ENCODE assay signal across 30 cellular contexts in the genomic region with DNA sequence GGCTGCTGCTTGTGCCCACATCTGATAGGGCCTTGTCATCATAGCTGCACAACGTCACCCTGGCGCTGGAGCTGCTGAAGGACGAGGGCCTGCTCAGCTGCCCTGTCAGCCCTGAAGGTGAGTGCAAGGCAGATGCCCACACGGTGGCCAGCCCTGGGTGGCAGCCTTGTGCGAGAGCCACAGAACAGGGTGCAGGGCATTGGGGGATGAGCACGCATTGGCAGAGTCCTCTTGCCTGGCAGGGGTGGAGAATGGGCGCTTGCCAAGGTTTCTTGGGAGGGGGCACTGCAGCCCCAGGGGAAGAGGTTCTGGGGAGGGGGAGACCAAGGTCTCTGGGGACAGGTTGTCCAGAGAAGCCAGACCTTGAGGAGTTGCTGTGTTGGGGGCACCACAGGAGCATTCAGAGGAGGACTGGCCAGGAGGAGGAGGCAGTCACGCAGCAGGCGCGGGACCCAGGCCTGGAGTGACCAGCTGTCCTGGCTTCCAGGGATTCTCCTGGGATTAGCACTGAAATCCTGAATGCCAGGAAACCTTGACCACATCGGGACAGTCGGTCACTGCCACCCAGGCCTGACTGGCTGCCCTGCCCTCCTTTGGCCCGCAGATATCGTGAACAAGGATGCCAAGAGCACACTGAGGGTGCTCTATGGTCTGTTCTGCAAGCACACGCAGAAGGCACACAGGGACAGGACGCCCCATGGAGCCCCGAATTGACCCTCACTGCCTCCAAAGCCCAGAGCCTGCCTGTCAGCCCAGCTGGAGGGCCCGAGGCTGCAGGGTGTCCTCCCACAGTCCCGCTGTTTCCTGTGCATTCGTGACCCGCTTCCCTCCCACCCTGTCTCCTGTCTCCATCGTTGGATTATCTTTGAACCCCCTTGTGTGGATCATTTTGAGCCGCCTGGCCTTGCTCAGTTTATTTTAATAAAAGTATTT. TPM values are rescaled to one million over a fixed set of nuclear protein-coding genes. Genes with fewer than 3 reads are reported as not detected.
DNase-seq lines count a peak whose midpoint lies in the region; ATAC-seq and TF ChIP-seq lines count a peak whose summit lies in the region.
"Had no signal": no experiment of that assay in that cellular context is flagged by ENCODE, and none has a peak within 500 bp of the region (broad histone marks: within the 10 kb centered on the region; RNA-seq: fewer than 3 reads in every experiment).

No MANE protein-coding gene starts in this region.

- ATAC-seq in SK-N-SH treated with all-trans-retinoic acid at 6 μM for 48 hours (no peak), memory B cell (ENCODE audit: low read depth) (no peak), GM19452 (IDR thresholded peaks at IDR 0.05; ENCODE audit: unreplicated experiment) (no peak)
- no peak for ATAC-seq in activated CD8-positive, alpha-beta T cell treated with anti-CD3 and anti-CD28 coated beads, Interleukin-2, amount 10 ng/mL, durations not matched to agents 7 days and 5 days
- ATAC-seq: gastrocnemius medialis, left cardiac atrium, right lobe of liver had no signal

- H3K27ac ChIP-seq in SK-N-SH (ENCODE audit: low read depth in 2 of 2, low read length in 1 of 2) (no peak overlapping the region), OCI-LY7 (ENCODE audit: low read depth, low read length, poor library complexity, severe bottlenecking) (no peak overlapping the region), suprapubic skin (no peak overlapping the region)
- H3K27ac ChIP-seq: 22Rv1, gastrocnemius medialis, right lobe of liver, tibial nerve had no signal

- TF ChIP-seq POLR2A in suprapubic skin (IDR thresholded peaks at IDR 0.05) = no peak

- H3K27me3 ChIP-seq in SK-N-SH (ENCODE audit: insufficient read depth) (no peaks in the 10 kb centered on the region), suprapubic skin (peaks cover 19% of the 10 kb centered on the region)
- H3K27me3 ChIP-seq: gastrocnemius medialis, right lobe of liver, tibial nerve had no signal

- no TSS peak for BruUV-seq in OCI-LY7 (replicated peaks; lab: Mats Ljungman, UMichigan)

- H3K36me3 ChIP-seq in SK-N-SH (replicated peaks in 1 of 2; ENCODE audit: control insufficient read depth in 1 of 2, insufficient read depth in 2 of 2, low read length in 1 of 2) (no peaks in the 10 kb centered on the region), OCI-LY7 (ENCODE audit: insufficient read depth, low read length) (no peaks in the 10 kb centered on the region), suprapubic skin (no peaks in the 10 kb centered on the region)
- H3K36me3 ChIP-seq: gastrocnemius medialis, HAP-1, right lobe of liver, tibial nerve had no signal

- H3K4me1 Mint-ChIP-seq in memory B cell = peaks cover 38% of the 10 kb centered on the region
- H3K4me1 Mint-ChIP-seq in activated CD8-positive, alpha-beta T cell treated with anti-CD3 and anti-CD28 coated beads, Interleukin-2, amount 10 ng/mL, durations not matched to agents 7 days and 5 days (ENCODE audit: low read depth) = peaks cover 17% of the 10 kb centered on the region

- CTCF ChIA-PET in SK-N-SH (lab: Yijun Ruan, JAX) (no interaction called here), OCI-LY7 (lab: Charles Lee; ENCODE audit: unreplicated experiment) (no interaction called here)
- CTCF ChIA-PET in activated CD8-positive, alpha-beta T cell treated with anti-CD3 and anti-CD28 coated beads, Interleukin-2, amount 10 ng/mL, durations not matched to agents 7 days and 5 days (lab: Charles Lee) = no interaction called here

- H3K9me3 ChIP-seq in SK-N-SH = no peaks in the 10 kb centered on the region; the same call in 1 of the 2 replicates
- H3K9me3 ChIP-seq in OCI-LY7 (ENCODE audit: low read length) = no peaks in the 10 kb centered on the region
- no peaks in the 10 kb centered on the region for H3K9me3 ChIP-seq in suprapubic skin
- H3K9me3 ChIP-seq: gastrocnemius medialis, HAP-1, right lobe of liver had no signal

- peak; percentile 11 for DNase-seq in SK-N-SH
- DNase-seq in OCI-LY7 (ENCODE audit: low spot score) = no peak
- DNase-seq in memory B cell (ENCODE audit: low spot score in 2 of 2) = no peak
- DNase-seq in suprapubic skin (ENCODE audit: low spot score in 2 of 2) = peak; percentile 48 to 75
- DNase-seq in kidney glomerular epithelial cell (lab: John Stamatoyannopoulos, UW) = no peak
- no peak for DNase-seq in activated CD8-positive, alpha-beta T cell treated with anti-CD3 and anti-CD28 coated beads, Interleukin-2, amount 10 ng/mL, durations not matched to agents 7 days and 5 days
- DNase-seq: activated CD4-positive, alpha-beta T cell treated with anti-CD3 and anti-CD28 coated beads for 4 hours; activated T-cell treated with anti-CD3 and anti-CD28 coated beads for 4 hours; gastrocnemius medialis; IMR-90; left cardiac atrium; NCI-H146; NCI-H2107; NCI-H345; NCI-H69; right lobe of liver; Right ventricle myocardium superior; stimulated activated CD4-positive, alpha-beta T cell treated with anti-CD3 and anti-CD28 coated beads, Interleukin-4, amount 100 ng/mL, for 1 hour had no signal

- H3K4me1 ChIP-seq in SK-N-SH (ENCODE audit: control insufficient read depth in 1 of 2, insufficient read depth in 2 of 2, low read depth in 1 of 2, low read length in 1 of 2) (peaks cover 0 to 12% of the 10 kb centered on the region in 2 experiments; a peak in 1 of 4 replicates), OCI-LY7 (ENCODE audit: insufficient read depth, low read length, poor library complexity, severe bottlenecking) (peaks cover 17% of the 10 kb centered on the region), suprapubic skin (no peaks in the 10 kb centered on the region)
- H3K4me1 ChIP-seq: gastrocnemius medialis, HAP-1, right lobe of liver had no signal

- no peaks in the 10 kb centered on the region for H3K9me2 ChIP-seq in SK-N-SH
- no peaks in the 10 kb centered on the region for H3K9me2 ChIP-seq in OCI-LY7 (ENCODE audit: insufficient read depth, low read length)

- TF ChIP-seq CTCF in SK-N-SH (IDR thresholded peaks at IDR 0.05) = no peak
- TF ChIP-seq CTCF in OCI-LY7 (conservative IDR thresholded peaks at IDR 0.05; ENCODE audit: low read length) = no peak
- no peak for TF ChIP-seq CTCF in suprapubic skin (IDR thresholded peaks at IDR 0.05)

- H3K79me2 ChIP-seq in SK-N-SH (ENCODE audit: insufficient read depth) (no peaks in the 10 kb centered on the region), OCI-LY7 (ENCODE audit: insufficient read depth, low read depth, low read length) (no peaks in the 10 kb centered on the region)

- H4K20me1 ChIP-seq in SK-N-SH (ENCODE audit: insufficient read depth) (no peaks in the 10 kb centered on the region), OCI-LY7 (ENCODE audit: insufficient read depth, low read length) (no peaks in the 10 kb centered on the region)

- no peak overlapping the region for H3K4me3 Mint-ChIP-seq in memory B cell
- H3K4me3 Mint-ChIP-seq in activated CD8-positive, alpha-beta T cell treated with anti-CD3 and anti-CD28 coated beads, Interleukin-2, amount 10 ng/mL, durations not matched to agents 7 days and 5 days = no peak overlapping the region
- H3K4me3 Mint-ChIP-seq: activated naive CD8-positive, alpha-beta T cell; CD14-positive monocyte had no signal

- peaks cover 32% of the 10 kb centered on the region for H3K36me3 Mint-ChIP-seq in memory B cell
- peaks cover 38% of the 10 kb centered on the region for H3K36me3 Mint-ChIP-seq in activated CD8-positive, alpha-beta T cell treated with anti-CD3 and anti-CD28 coated beads, Interleukin-2, amount 10 ng/mL, durations not matched to agents 7 days and 5 days (ENCODE audit: low read depth)

- H3K4me2 ChIP-seq in SK-N-SH (no peak overlapping the region), OCI-LY7 (ENCODE audit: low read length) (0 out of 2 replicates have a peak overlapping the region, but pooled peaks have one; percentile 49)

- TF ChIP-seq EP300 in SK-N-SH (IDR thresholded peaks at IDR 0.05; ENCODE audit: borderline replicate concordance in 1 of 2, low read depth in 1 of 2, low read length in 1 of 2) (no peak), suprapubic skin (IDR thresholded peaks at IDR 0.05) (no peak)

- H3K9me3 Mint-ChIP-seq in memory B cell = peaks cover 3% of the 10 kb centered on the region
- H3K9me3 Mint-ChIP-seq in activated CD8-positive, alpha-beta T cell treated with anti-CD3 and anti-CD28 coated beads, Interleukin-2, amount 10 ng/mL, durations not matched to agents 7 days and 5 days (ENCODE audit: insufficient read depth) = peaks cover 4% of the 10 kb centered on the region

- 81% methylated on average over 12 of the region's 23 CpGs for WGBS in SK-N-SH (ENCODE audit: low lambda C conversion rate)
- 88% methylated on average over 9 of the region's 23 CpGs for WGBS in suprapubic skin

- intact Hi-C loops in OCI-LY7 (cut with micrococcal nuclease; ENCODE audit: unreplicated experiment) = no loop called here

- H3K27me3 Mint-ChIP-seq in memory B cell = no peaks in the 10 kb centered on the region
- H3K27me3 Mint-ChIP-seq in activated CD8-positive, alpha-beta T cell treated with anti-CD3 and anti-CD28 coated beads, Interleukin-2, amount 10 ng/mL, durations not matched to agents 7 days and 5 days (ENCODE audit: low read depth) = no peaks in the 10 kb centered on the region
- H3K27me3 Mint-ChIP-seq: activated naive CD8-positive, alpha-beta T cell had no signal

- no peak for TF ChIP-seq RAD21 in SK-N-SH (IDR thresholded peaks at IDR 0.05; ENCODE audit: low read length)

- POLR2A ChIA-PET in SK-N-SH (lab: Yijun Ruan, JAX) (no interaction called here), OCI-LY7 (lab: Charles Lee) (interaction anchor here (0.5 to 1.0 kb wide), 3 partner anchors 11 to 752 kb away, joined by 3 read pairs; no protein-coding TSS in a partner anchor)
- POLR2A ChIA-PET in activated CD8-positive, alpha-beta T cell treated with anti-CD3 and anti-CD28 coated beads, Interleukin-2, amount 10 ng/mL, durations not matched to agents 7 days and 5 days (lab: Charles Lee) = no interaction called here

- H3F3A ChIP-seq in SK-N-SH (replicated peaks; ENCODE audit: insufficient read depth) = no peaks in the 10 kb centered on the region

- H2AFZ ChIP-seq in SK-N-SH (ENCODE audit: low read depth) (no peak overlapping the region), OCI-LY7 (ENCODE audit: low read length) (no peak overlapping the region)

- no peak overlapping the region for H3K9ac ChIP-seq in SK-N-SH

- H3K27ac Mint-ChIP-seq in memory B cell = peak overlapping the region; percentile 80
- H3K27ac Mint-ChIP-seq in activated CD8-positive, alpha-beta T cell treated with anti-CD3 and anti-CD28 coated beads, Interleukin-2, amount 10 ng/mL, durations not matched to agents 7 days and 5 days = no peak overlapping the region
- H3K27ac Mint-ChIP-seq: activated T-helper 2 cell treated with anti-CD3 and anti-CD28 coated beads, Interferon-gamma antibody, Interleukin-2, Interleukin-4, amounts not matched to agents 10 μg/mL and 5 μg/mL and 100 μg/mL, durations not matched to agents 14 hours and 24 hours and 36 hours had no signal

- H3K4me3 ChIP-seq in SK-N-SH (ENCODE audit: low read depth in 2 of 2, low read length in 1 of 2) = no peak overlapping the region
- H3K4me3 ChIP-seq in OCI-LY7 (ENCODE audit: low read depth, low read length, poor library complexity, severe bottlenecking) = no peak overlapping the region
- H3K4me3 ChIP-seq in suprapubic skin = no peak overlapping the region
- H3K4me3 ChIP-seq: gastrocnemius medialis, HAP-1, right lobe of liver, tibial nerve had no signal

RNA-seq across cellular contexts. Expression of gene PARVG, which starts 25.3 kb away (rescaled TPM):
- polyA plus RNA-seq in SK-N-SH (2012; rRNA removed) = 0.05 TPM in 1 of 2 replicates, not detected in the other
- polyA plus RNA-seq in SK-N-SH (2012; cell fraction: cytosol; rRNA removed) = not detected in 2 replicates
- 0.04 TPM in 1 of 2 replicates, not detected in the other for polyA plus RNA-seq in SK-N-SH (2012; cell fraction: nucleus; rRNA removed)
- 0.28 and 0.85 TPM in 2 replicates for total RNA-seq in OCI-LY7 (2014; rRNA removed; shearing (Covaris generic))
- total RNA-seq in OCI-LY7 (2022) (7.7 and 8.6 TPM in 2 replicates), suprapubic skin (10 to 100 TPM in 1 of 4 donors, 1 to 10 TPM in 3; 1.6 to 17.1 (median 3.2) TPM)
- 100 to 1,000 TPM; 175 to 186 TPM for total RNA-seq in activated CD8-positive, alpha-beta T cell treated with anti-CD3 and anti-CD28 coated beads, Interleukin-2, amount 10 ng/mL, durations not matched to agents 7 days and 5 days
- total RNA-seq: bronchial epithelial cell, IMR-90, lung microvascular endothelial cell, progenitor cell of endocrine pancreas had no signal
- polyA plus RNA-seq: endothelial cell of umbilical vein, IMR-90 had no signal

Comparison
In these comparisons a context has a peak if more than half of its experiments do, and no peak if none do; other contexts are left out.
1. DNase-seq: peak in SK-N-SH (single experiment) and suprapubic skin (2 of 2); none in OCI-LY7 (single experiment), memory B cell (0 of 2), kidney glomerular epithelial cell (single experiment) and activated CD8-positive, alpha-beta T cell treated with anti-CD3 and anti-CD28 coated beads, Interleukin-2, amount 10 ng/mL, durations not matched to agents 7 days and 5 days (single experiment).
2. RNA of gene PARVG, which starts 25.3 kb away (total RNA-seq): 175 to 186 TPM in activated CD8-positive, alpha-beta T cell treated with anti-CD3 and anti-CD28 coated beads, Interleukin-2, amount 10 ng/mL, durations not matched to agents 7 days and 5 days; 0.28 to 8.6 TPM in OCI-LY7 and 1.6 to 17.1 TPM in suprapubic skin; every median in the first group is over 4 times any median in the second.